In genomic region chr1:78715181-78715661, GRCh38 we compare ENCODE assay signal across 1 cellular context.
TF ChIP-seq lines count a peak whose summit lies in the region.

No MANE protein-coding gene starts in this region.

TF ChIP-seq in SK-N-SH, 30 proteins besides CTCF, POLR2A, EP300 and RAD21 (continued from another document):
- peak; percentile 19; the same call in 1 of the 2 replicates for TF ChIP-seq ZBTB33 (IDR thresholded peaks at IDR 0.05; ENCODE audit: borderline replicate concordance, low read depth)
- no peak for TF ChIP-seq FOXJ3 (CRISPR knock-in tag; IDR thresholded peaks at IDR 0.05)
- TF ChIP-seq RFX5 (IDR thresholded peaks at IDR 0.05; ENCODE audit: low read length): no peak
- TF ChIP-seq SMC3 (IDR thresholded peaks at IDR 0.05; ENCODE audit: low read depth, low read length): no peak
- 0 out of 2 replicates have a peak, but pooled peaks have one; percentile 35 for TF ChIP-seq MEF2A (IDR thresholded peaks at IDR 0.05; ENCODE audit: borderline replicate concordance, low read depth)
- TF ChIP-seq SIN3A (IDR thresholded peaks at IDR 0.05; ENCODE audit: borderline replicate concordance, low read depth, low read length): no peak
- TF ChIP-seq MXI1 (IDR thresholded peaks at IDR 0.05; ENCODE audit: low read depth, low read length): no peak
- TF ChIP-seq YY1 (IDR thresholded peaks at IDR 0.05; ENCODE audit: low read depth): peak; percentile 30; the same call in 1 of the 2 replicates
- TF ChIP-seq FOSL2 (IDR thresholded peaks at IDR 0.05; ENCODE audit: borderline replicate concordance, low read depth): peak; percentile 71
- peak; percentile 15; the same call in 1 of the 2 replicates for TF ChIP-seq RXRA (IDR thresholded peaks at IDR 0.05; ENCODE audit: borderline replicate concordance, low read depth)
- TF ChIP-seq TCF12 (IDR thresholded peaks at IDR 0.05): peak; percentile 90
- TF ChIP-seq USF2 (IDR thresholded peaks at IDR 0.05; ENCODE audit: borderline replicate concordance, low read depth, low read length): no peak
- no peak for TF ChIP-seq POLR2AphosphoS5 (IDR thresholded peaks at IDR 0.05; ENCODE audit: low read depth, low read length)
- peak; percentile 18; the same call in 1 of the 2 replicates for TF ChIP-seq TAF1 (IDR thresholded peaks at IDR 0.05; ENCODE audit: borderline replicate concordance, low read depth, low read length)
- TF ChIP-seq MAX (IDR thresholded peaks at IDR 0.05; ENCODE audit: low read depth): no peak
- TF ChIP-seq GABPA (IDR thresholded peaks at IDR 0.05; ENCODE audit: low read depth): no peak
- TF ChIP-seq ELF1 (IDR thresholded peaks at IDR 0.05): no peak
- no peak for TF ChIP-seq CHD2 (IDR thresholded peaks at IDR 0.05; ENCODE audit: low read length, partially characterized antibody)
- TF ChIP-seq JUND (IDR thresholded peaks at IDR 0.05): peak; percentile 63
- peak; percentile 88; the same call in 1 of the 2 replicates for TF ChIP-seq PBX3 (IDR thresholded peaks at IDR 0.05)
- TF ChIP-seq TEAD4 (IDR thresholded peaks at IDR 0.05; ENCODE audit: borderline replicate concordance, insufficient read depth): peak; percentile 93
- TF ChIP-seq EZH2phosphoT487 (IDR thresholded peaks at IDR 0.05; ENCODE audit: borderline replicate concordance, low read depth): no peak
- no peak for TF ChIP-seq GATA2 (CRISPR knock-in tag; IDR thresholded peaks at IDR 0.05)
- no peak for TF ChIP-seq NRF1 (IDR thresholded peaks at IDR 0.05; ENCODE audit: low read depth, low read length)
